Comparison of ENCODE assay signal across 26 cellular contexts in genomic region chr1:231499148-231499763, GRCh38.
"Had no signal": no experiment of that assay in that cellular context is flagged by ENCODE, and none has a peak within 500 bp of the region (broad histone marks: within the 10 kb centered on the region; RNA-seq: fewer than 3 reads in every experiment).

No MANE protein-coding gene starts in this region.

- FAIRE-seq: endothelial cell of umbilical vein, frontal cortex, keratinocyte had no signal

- H3K36me3 ChIP-seq: esophagus muscularis mucosa, lower lobe of right lung, prostate gland, right atrium auricular region, suprapubic skin, transverse colon, upper lobe of right lung, uterus had no signal

- H3K27ac ChIP-seq: esophagus muscularis mucosa, lower lobe of right lung, prostate gland, suprapubic skin, transverse colon, upper lobe of right lung, uterus had no signal

- ATAC-seq: left ventricle myocardium superior; lower lobe of right lung; naive thymus-derived CD8-positive, alpha-beta T cell; sciatic nerve; stimulated activated naive CD8-positive, alpha-beta T cell treated with anti-CD3 and anti-CD28 coated beads, Interleukin-15, amount 100 ng/mL, for 72 hours; upper lobe of right lung had no signal

- H3K4me3 ChIP-seq: esophagus muscularis mucosa, lower lobe of right lung, prostate gland, right atrium auricular region, smooth muscle cell, suprapubic skin, transverse colon, upper lobe of right lung, uterus had no signal

- H3K4me2 ChIP-seq: smooth muscle cell had no signal

- H3K9me3 ChIP-seq: prostate gland, uterus had no signal

- DNase-seq: dermis blood vessel endothelial cell; effector memory CD4-positive, alpha-beta T cell; head of caudate nucleus; left ventricle myocardium superior; lower lobe of right lung; naive thymus-derived CD8-positive, alpha-beta T cell; nephron progenitor cell; nucleus accumbens; stimulated activated CD4-positive, alpha-beta T cell treated with anti-CD3 and anti-CD28 coated beads, Interleukin-12 subunit alpha, Interleukin-12 subunit beta, amount 100 ng/mL, for 4 hours; stimulated activated CD4-positive, alpha-beta T cell treated with anti-CD3 and anti-CD28 coated beads, Interleukin-1b, Interleukin-23, amount 100 ng/mL, for 48 hours; stimulated activated CD4-positive, alpha-beta T cell treated with anti-CD3 and anti-CD28 coated beads, Interleukin-4, amount 100 ng/mL, for 1 hour; stimulated activated CD8-positive, alpha-beta memory T cell treated with anti-CD3 and anti-CD28 coated beads, Interleukin-4, amount 100 ng/mL, for 48 hours; stimulated activated naive CD4-positive, alpha-beta T cell; stimulated activated naive CD8-positive, alpha-beta T cell treated with anti-CD3 and anti-CD28 coated beads, Interleukin-15, amount 100 ng/mL, for 72 hours; transverse colon; upper lobe of right lung; uterus had no signal

- H3K4me1 ChIP-seq: esophagus muscularis mucosa, lower lobe of right lung, prostate gland, suprapubic skin, upper lobe of right lung, uterus had no signal

- H3K27me3 ChIP-seq: esophagus muscularis mucosa, right atrium auricular region, suprapubic skin, transverse colon, upper lobe of right lung, uterus had no signal
